18 cellular contexts compared by ENCODE assay signal in the genomic region with DNA sequence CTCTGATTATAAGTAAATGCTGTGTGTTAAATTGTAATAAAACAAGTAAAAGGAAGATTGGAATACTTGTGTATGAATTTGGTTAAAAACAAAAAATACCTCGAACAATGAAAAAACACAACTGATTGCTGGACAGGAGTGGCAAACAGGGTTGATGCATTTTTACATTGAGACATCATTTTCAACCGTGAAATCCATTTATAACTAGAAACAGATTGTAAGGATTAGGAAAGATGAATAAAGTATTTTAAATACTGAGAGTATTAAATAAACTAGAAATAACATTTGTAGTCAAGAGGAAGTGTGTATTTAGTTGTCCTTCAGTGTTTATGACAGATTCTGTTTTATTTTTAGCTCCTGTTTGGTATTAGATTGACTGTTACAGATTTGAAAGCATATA. TPM values are rescaled to one million over a fixed set of nuclear protein-coding genes. Genes with fewer than 3 reads are reported as not detected.
DNase-seq lines count a peak whose midpoint lies in the region; ATAC-seq, FAIRE-seq and TF ChIP-seq lines count a peak whose summit lies in the region.
"Had no signal": no experiment of that assay in that cellular context is flagged by ENCODE, and none has a peak within 500 bp of the region (broad histone marks: within the 10 kb centered on the region; RNA-seq: fewer than 3 reads in every experiment).

No MANE protein-coding gene starts in this region.

- intact Hi-C loops in activated CD4-positive, alpha-beta memory T cell treated with anti-CD3 and anti-CD28 coated beads for 36 hours (cut with micrococcal nuclease) = no loop called here

- H3K27me3 Mint-ChIP-seq in activated CD4-positive, alpha-beta memory T cell treated with anti-CD3 and anti-CD28 coated beads for 36 hours = no peaks in the 10 kb centered on the region
- H3K27me3 Mint-ChIP-seq in activated CD4-positive, alpha-beta memory T cell treated with anti-CD3 and anti-CD28 coated beads, Interleukin-2, amount 10 ng/mL, durations not matched to agents 7 days and 5 days = no peaks in the 10 kb centered on the region
- no peaks in the 10 kb centered on the region for H3K27me3 Mint-ChIP-seq in naive thymus-derived CD8-positive, alpha-beta T cell

- H3K4me3 Mint-ChIP-seq in activated CD4-positive, alpha-beta memory T cell treated with anti-CD3 and anti-CD28 coated beads for 36 hours = no peak overlapping the region
- H3K4me3 Mint-ChIP-seq in activated CD4-positive, alpha-beta memory T cell treated with anti-CD3 and anti-CD28 coated beads, Interleukin-2, amount 10 ng/mL, durations not matched to agents 7 days and 5 days = no peak overlapping the region
- peak overlapping the region in 6 of 10 donors; percentile 76 to 90 (median 84) for H3K4me3 Mint-ChIP-seq in naive thymus-derived CD8-positive, alpha-beta T cell
- H3K4me3 Mint-ChIP-seq: GM23338 had no signal

- peaks cover 56% of the 10 kb centered on the region for H3K4me1 Mint-ChIP-seq in activated CD4-positive, alpha-beta memory T cell treated with anti-CD3 and anti-CD28 coated beads for 36 hours (ENCODE audit: low read depth)
- peaks cover 33% of the 10 kb centered on the region for H3K4me1 Mint-ChIP-seq in activated CD4-positive, alpha-beta memory T cell treated with anti-CD3 and anti-CD28 coated beads, Interleukin-2, amount 10 ng/mL, durations not matched to agents 7 days and 5 days
- peaks cover 8 to 67% (median 54%) of the 10 kb centered on the region in 4 donors for H3K4me1 Mint-ChIP-seq in naive thymus-derived CD8-positive, alpha-beta T cell

- H3K36me3 Mint-ChIP-seq in activated CD4-positive, alpha-beta memory T cell treated with anti-CD3 and anti-CD28 coated beads for 36 hours = peaks cover 18% of the 10 kb centered on the region
- H3K36me3 Mint-ChIP-seq in activated CD4-positive, alpha-beta memory T cell treated with anti-CD3 and anti-CD28 coated beads, Interleukin-2, amount 10 ng/mL, durations not matched to agents 7 days and 5 days (ENCODE audit: low read depth) = peaks cover 65% of the 10 kb centered on the region
- H3K36me3 Mint-ChIP-seq in activated naive CD4-positive, alpha-beta T cell treated with anti-CD3 and anti-CD28 coated beads, Interleukin-2, amount 50 U/mL, for 72 hours = peaks cover 8 to 13% of the 10 kb centered on the region in 2 donors
- peaks cover 19 to 68% (median 57%) of the 10 kb centered on the region in 3 donors for H3K36me3 Mint-ChIP-seq in naive thymus-derived CD8-positive, alpha-beta T cell

- H3K9me3 Mint-ChIP-seq in activated CD4-positive, alpha-beta memory T cell treated with anti-CD3 and anti-CD28 coated beads for 36 hours = no peaks in the 10 kb centered on the region
- H3K9me3 Mint-ChIP-seq in activated CD4-positive, alpha-beta memory T cell treated with anti-CD3 and anti-CD28 coated beads, Interleukin-2, amount 10 ng/mL, durations not matched to agents 7 days and 5 days = no peaks in the 10 kb centered on the region
- H3K9me3 Mint-ChIP-seq in activated naive CD4-positive, alpha-beta T cell treated with anti-CD3 and anti-CD28 coated beads, Interleukin-2, amount 50 U/mL, for 72 hours = no peaks in the 10 kb centered on the region
- no peaks in the 10 kb centered on the region for H3K9me3 Mint-ChIP-seq in naive thymus-derived CD8-positive, alpha-beta T cell
- H3K9me3 Mint-ChIP-seq: GM23338 had no signal

- ATAC-seq in activated naive CD4-positive, alpha-beta T cell treated with anti-CD3 and anti-CD28 coated beads, Interleukin-2, amount 50 U/mL, for 72 hours = no peak
- no peak for ATAC-seq in naive thymus-derived CD8-positive, alpha-beta T cell
- ATAC-seq: GM23338, left ventricle myocardium superior had no signal

- no peak for DNase-seq in activated CD4-positive, alpha-beta memory T cell treated with anti-CD3 and anti-CD28 coated beads for 36 hours
- DNase-seq in activated CD4-positive, alpha-beta memory T cell treated with anti-CD3 and anti-CD28 coated beads, Interleukin-2, amount 10 ng/mL, durations not matched to agents 7 days and 5 days = no peak
- DNase-seq in GM12892 (ENCODE audit: insufficient read length) (no peak), medulla oblongata (ENCODE audit: extremely low spot score) (no peak), NCI-H1092 (lab: John Stamatoyannopoulos, UW) (no peak), MV-4-11 (lab: John Stamatoyannopoulos, UW) (no peak)
- no peak for DNase-seq in activated naive CD4-positive, alpha-beta T cell treated with anti-CD3 and anti-CD28 coated beads, Interleukin-2, amount 50 U/mL, for 72 hours (ENCODE audit: low spot score in 2 of 2)
- DNase-seq in naive thymus-derived CD8-positive, alpha-beta T cell = no peak
- DNase-seq: DND-41; erythroblast; left ventricle myocardium superior; NCI-H1694 treated with DMSO at 0.1 percent for 48 hours; NCI-H226; stimulated activated CD4-positive, alpha-beta T cell treated with anti-CD3 and anti-CD28 coated beads, Interleukin-15, amount 100 ng/mL, for 24 hours; stimulated activated naive CD4-positive, alpha-beta T cell treated with Interleukin-2 at 50 U/mL for 16 hours; trophoblast cell had no signal

- POLR2A ChIA-PET in activated CD4-positive, alpha-beta memory T cell treated with anti-CD3 and anti-CD28 coated beads for 36 hours (lab: Charles Lee) = interaction anchor here (0.9 to 1.3 kb wide), 2 partner anchors 9 to 11 kb away, joined by 3 to 4 read pairs; no protein-coding TSS in a partner anchor
- POLR2A ChIA-PET in activated CD4-positive, alpha-beta memory T cell treated with anti-CD3 and anti-CD28 coated beads, Interleukin-2, amount 10 ng/mL, durations not matched to agents 7 days and 5 days (lab: Charles Lee) = interaction anchor here (10.3 kb wide), 1 partner anchor 11 kb away, joined by 337 read pairs; no protein-coding TSS in a partner anchor
- POLR2A ChIA-PET in naive thymus-derived CD8-positive, alpha-beta T cell (lab: Charles Lee) = interaction anchor here (8.5 to 13.4 kb wide), 2 partner anchors 9 to 24 kb away, joined by 75 to 705 read pairs; no protein-coding TSS in a partner anchor

- no peak for TF ChIP-seq POLR2A in GM12892 (IDR thresholded peaks at IDR 0.05; ENCODE audit: low read depth, low read length)

- peak overlapping the region; percentile 75 for H3K27ac Mint-ChIP-seq in activated CD4-positive, alpha-beta memory T cell treated with anti-CD3 and anti-CD28 coated beads for 36 hours
- no peak overlapping the region for H3K27ac Mint-ChIP-seq in activated CD4-positive, alpha-beta memory T cell treated with anti-CD3 and anti-CD28 coated beads, Interleukin-2, amount 10 ng/mL, durations not matched to agents 7 days and 5 days
- H3K27ac Mint-ChIP-seq in activated naive CD4-positive, alpha-beta T cell treated with anti-CD3 and anti-CD28 coated beads, Interleukin-2, amount 50 U/mL, for 72 hours = peak overlapping the region; percentile 44 to 61
- H3K27ac Mint-ChIP-seq in naive thymus-derived CD8-positive, alpha-beta T cell = peak overlapping the region in 9 of 10 donors; percentile 57 to 98 (median 95)
- H3K27ac Mint-ChIP-seq: GM23338 had no signal

- peak; percentile 30 for FAIRE-seq in GM12892 (lab: Jason Lieb, UNC)
- FAIRE-seq: GM18507 had no signal

- CTCF ChIA-PET in activated CD4-positive, alpha-beta memory T cell treated with anti-CD3 and anti-CD28 coated beads for 36 hours (lab: Charles Lee) = interaction anchor here (1.0 to 2.0 kb wide), 3 partner anchors 9 to 219 kb away, joined by 3 to 5 read pairs (median 3); a partner anchor contains a TSS
- CTCF ChIA-PET in activated CD4-positive, alpha-beta memory T cell treated with anti-CD3 and anti-CD28 coated beads, Interleukin-2, amount 10 ng/mL, durations not matched to agents 7 days and 5 days (lab: Charles Lee) = no interaction called here

RNA-seq across cellular contexts. Expression of a gene that starts 5.4 kb away (rescaled TPM):
- 10 to 100 TPM; 31.3 to 31.6 TPM for total RNA-seq in activated CD4-positive, alpha-beta memory T cell treated with anti-CD3 and anti-CD28 coated beads for 36 hours
- total RNA-seq in activated CD4-positive, alpha-beta memory T cell treated with anti-CD3 and anti-CD28 coated beads, Interleukin-2, amount 10 ng/mL, durations not matched to agents 7 days and 5 days = 100 to 1,000 TPM; 130 to 144 TPM
- polyA plus RNA-seq in GM12892 (2012; ENCODE audit: missing spikeins) = 55.5 TPM
- 10 to 100 TPM; 36.4 to 81.3 TPM for total RNA-seq in activated naive CD4-positive, alpha-beta T cell treated with anti-CD3 and anti-CD28 coated beads, Interleukin-2, amount 50 U/mL, for 72 hours
- total RNA-seq in naive thymus-derived CD8-positive, alpha-beta T cell = 100 to 1,000 TPM; 792 to 837 TPM
- 100 to 1,000 TPM; 105 to 164 (median 121) TPM for polyA plus RNA-seq in naive thymus-derived CD8-positive, alpha-beta T cell

RNA-seq across cellular contexts. Expression of a gene that starts 5.8 kb away (rescaled TPM):
- total RNA-seq in activated CD4-positive, alpha-beta memory T cell treated with anti-CD3 and anti-CD28 coated beads for 36 hours = 10 to 100 TPM; 28.7 to 29.2 TPM
- total RNA-seq in activated CD4-positive, alpha-beta memory T cell treated with anti-CD3 and anti-CD28 coated beads, Interleukin-2, amount 10 ng/mL, durations not matched to agents 7 days and 5 days = 10 to 100 TPM; 36.1 to 40.9 TPM
- 13.1 TPM for polyA plus RNA-seq in GM12892 (2012; ENCODE audit: missing spikeins)
- total RNA-seq in activated naive CD4-positive, alpha-beta T cell treated with anti-CD3 and anti-CD28 coated beads, Interleukin-2, amount 50 U/mL, for 72 hours = 10 to 100 TPM; 27.4 to 52.9 TPM
- total RNA-seq in naive thymus-derived CD8-positive, alpha-beta T cell = 10 to 100 TPM; 73.9 to 75.8 TPM
- 10 to 100 TPM; 34.9 to 52.8 (median 47.0) TPM for polyA plus RNA-seq in naive thymus-derived CD8-positive, alpha-beta T cell

Comparison
In these comparisons a context has a peak if more than half of its experiments do, and no peak if none do; other contexts are left out.
1. H3K4me3 Mint-ChIP-seq: peak in naive thymus-derived CD8-positive, alpha-beta T cell (6 of 10); none in activated CD4-positive, alpha-beta memory T cell treated with anti-CD3 and anti-CD28 coated beads for 36 hours (single experiment) and activated CD4-positive, alpha-beta memory T cell treated with anti-CD3 and anti-CD28 coated beads, Interleukin-2, amount 10 ng/mL, durations not matched to agents 7 days and 5 days (single experiment).
2. RNA of a gene that starts 5.4 kb away (total RNA-seq): 792 to 837 TPM in naive thymus-derived CD8-positive, alpha-beta T cell; 130 to 144 TPM in activated CD4-positive, alpha-beta memory T cell treated with anti-CD3 and anti-CD28 coated beads, Interleukin-2, amount 10 ng/mL, durations not matched to agents 7 days and 5 days, 36.4 to 81.3 TPM in activated naive CD4-positive, alpha-beta T cell treated with anti-CD3 and anti-CD28 coated beads, Interleukin-2, amount 50 U/mL, for 72 hours and 31.3 to 31.6 TPM in activated CD4-positive, alpha-beta memory T cell treated with anti-CD3 and anti-CD28 coated beads for 36 hours; every median in the first group is over 4 times any median in the second.